37 cellular contexts compared by ENCODE assay signal in genomic region chr10:65843203-65843602, GRCh38.
"Had no signal": no experiment of that assay in that cellular context is flagged by ENCODE, and none has a peak within 500 bp of the region (broad histone marks: within the 10 kb centered on the region; RNA-seq: fewer than 3 reads in every experiment).

No MANE protein-coding gene starts in this region.

- H3K4me3 Mint-ChIP-seq: activated B cell treated with CpG ODN at 0.5 μM for 24 hours; activated CD4-positive, alpha-beta memory T cell treated with anti-CD3 and anti-CD28 coated beads, Interleukin-2, amount 10 ng/mL, durations not matched to agents 7 days and 5 days; activated CD4-positive, alpha-beta T cell treated with anti-CD3 and anti-CD28 coated beads, Interleukin-2, amount 10 ng/mL, durations not matched to agents 7 days and 5 days; activated CD8-positive, alpha-beta T cell treated with anti-CD3 and anti-CD28 coated beads, Interleukin-2, amount 10 ng/mL, durations not matched to agents 7 days and 5 days; activated naive CD4-positive, alpha-beta T cell treated with anti-CD3 and anti-CD28 coated beads, Interleukin-2, amount 10 ng/mL, durations not matched to agents 7 days and 5 days; activated naive CD4-positive, alpha-beta T cell treated with anti-CD3 and anti-CD28 coated beads, Interleukin-2, amount 50 U/mL, for 24 hours; activated naive CD8-positive, alpha-beta T cell; activated naive CD8-positive, alpha-beta T cell treated with anti-CD3 and anti-CD28 coated beads, Interleukin-2, amount 10 ng/mL, durations not matched to agents 7 days and 5 days; activated naive CD8-positive, alpha-beta T cell treated with anti-CD3 and anti-CD28 coated beads, Interleukin-2, amount 50 U/mL, for 24 hours; activated T-cell treated with anti-CD3 and anti-CD28 coated beads, Interleukin-2, amount 50 U/mL, for 24 hours; brain; central memory CD8-positive, alpha-beta T cell; T-helper 1 cell treated with Interleukin-12 subunit alpha and Interleukin-12 subunit beta and Interleukin-4 antibody, amounts not matched to agents 30 μg/mL and 1 μg/mL, for 36 hours; T-helper 2 cell treated with Interferon-gamma antibody and Interleukin-4, amounts not matched to agents 5 μg/mL and 100 μg/mL, for 36 hours had no signal

- H3K4me3 ChIP-seq: ascending aorta, cardiac muscle cell had no signal

- H3K27ac Mint-ChIP-seq: activated B cell treated with CpG ODN at 0.5 μM for 24 hours; activated CD4-positive, alpha-beta memory T cell treated with anti-CD3 and anti-CD28 coated beads, Interleukin-2, amount 10 ng/mL, durations not matched to agents 7 days and 5 days; activated CD4-positive, alpha-beta T cell treated with anti-CD3 and anti-CD28 coated beads, Interleukin-2, amount 10 ng/mL, durations not matched to agents 7 days and 5 days; activated CD8-positive, alpha-beta T cell treated with anti-CD3 and anti-CD28 coated beads, Interleukin-2, amount 10 ng/mL, durations not matched to agents 7 days and 5 days; activated naive CD4-positive, alpha-beta T cell treated with anti-CD3 and anti-CD28 coated beads, Interleukin-2, amount 10 ng/mL, durations not matched to agents 7 days and 5 days; activated naive CD4-positive, alpha-beta T cell treated with anti-CD3 and anti-CD28 coated beads, Interleukin-2, amount 50 U/mL, for 24 hours; activated naive CD8-positive, alpha-beta T cell; activated naive CD8-positive, alpha-beta T cell treated with anti-CD3 and anti-CD28 coated beads, Interleukin-2, amount 10 ng/mL, durations not matched to agents 7 days and 5 days; activated naive CD8-positive, alpha-beta T cell treated with anti-CD3 and anti-CD28 coated beads, Interleukin-2, amount 50 U/mL, for 24 hours; activated T-cell treated with anti-CD3 and anti-CD28 coated beads, Interleukin-2, amount 50 U/mL, for 24 hours; activated T-helper 2 cell treated with anti-CD3 and anti-CD28 coated beads, Interferon-gamma antibody, Interleukin-2, Interleukin-4, amounts not matched to agents 10 μg/mL and 5 μg/mL and 100 μg/mL, durations not matched to agents 14 hours and 24 hours and 36 hours; brain; T-helper 1 cell treated with Interleukin-12 subunit alpha and Interleukin-12 subunit beta and Interleukin-4 antibody, amounts not matched to agents 30 μg/mL and 1 μg/mL, for 36 hours; T-helper 2 cell treated with Interferon-gamma antibody and Interleukin-4, amounts not matched to agents 5 μg/mL and 100 μg/mL, for 36 hours had no signal

- H3K36me3 Mint-ChIP-seq: activated naive CD4-positive, alpha-beta T cell treated with anti-CD3 and anti-CD28 coated beads, Interleukin-2, amount 10 ng/mL, durations not matched to agents 7 days and 5 days; activated naive CD4-positive, alpha-beta T cell treated with anti-CD3 and anti-CD28 coated beads, Interleukin-2, amount 50 U/mL, for 24 hours; activated naive CD8-positive, alpha-beta T cell; activated naive CD8-positive, alpha-beta T cell treated with anti-CD3 and anti-CD28 coated beads, Interleukin-2, amount 10 ng/mL, durations not matched to agents 7 days and 5 days; brain had no signal

- H3K9me3 ChIP-seq: ascending aorta had no signal

- H3K4me1 ChIP-seq: ascending aorta had no signal

- H3K36me3 ChIP-seq: ascending aorta, cardiac muscle cell had no signal

- H3K4me1 Mint-ChIP-seq: activated B cell treated with CpG ODN at 0.5 μM for 24 hours; activated CD4-positive, alpha-beta memory T cell treated with anti-CD3 and anti-CD28 coated beads, Interleukin-2, amount 10 ng/mL, durations not matched to agents 7 days and 5 days; activated CD4-positive, alpha-beta T cell treated with anti-CD3 and anti-CD28 coated beads, Interleukin-2, amount 10 ng/mL, durations not matched to agents 7 days and 5 days; activated naive CD4-positive, alpha-beta T cell treated with anti-CD3 and anti-CD28 coated beads, Interleukin-2, amount 10 ng/mL, durations not matched to agents 7 days and 5 days; activated naive CD4-positive, alpha-beta T cell treated with anti-CD3 and anti-CD28 coated beads, Interleukin-2, amount 50 U/mL, for 24 hours; activated naive CD8-positive, alpha-beta T cell treated with anti-CD3 and anti-CD28 coated beads, Interleukin-2, amount 10 ng/mL, durations not matched to agents 7 days and 5 days; activated naive CD8-positive, alpha-beta T cell treated with anti-CD3 and anti-CD28 coated beads, Interleukin-2, amount 50 U/mL, for 24 hours; brain; central memory CD8-positive, alpha-beta T cell had no signal

- H3K27me3 Mint-ChIP-seq: activated B cell treated with CpG ODN at 0.5 μM for 24 hours; activated CD4-positive, alpha-beta memory T cell treated with anti-CD3 and anti-CD28 coated beads, Interleukin-2, amount 10 ng/mL, durations not matched to agents 7 days and 5 days; activated CD4-positive, alpha-beta T cell treated with anti-CD3 and anti-CD28 coated beads, Interleukin-2, amount 10 ng/mL, durations not matched to agents 7 days and 5 days; activated naive CD4-positive, alpha-beta T cell treated with anti-CD3 and anti-CD28 coated beads, Interleukin-2, amount 10 ng/mL, durations not matched to agents 7 days and 5 days; activated naive CD4-positive, alpha-beta T cell treated with anti-CD3 and anti-CD28 coated beads, Interleukin-2, amount 50 U/mL, for 24 hours; activated naive CD8-positive, alpha-beta T cell; activated naive CD8-positive, alpha-beta T cell treated with anti-CD3 and anti-CD28 coated beads, Interleukin-2, amount 10 ng/mL, durations not matched to agents 7 days and 5 days; activated naive CD8-positive, alpha-beta T cell treated with anti-CD3 and anti-CD28 coated beads, Interleukin-2, amount 50 U/mL, for 24 hours; activated T-cell treated with anti-CD3 and anti-CD28 coated beads, Interleukin-2, amount 50 U/mL, for 24 hours; central memory CD8-positive, alpha-beta T cell had no signal

- FAIRE-seq: bronchial epithelial cell, TTC549 had no signal

- H3K9me3 Mint-ChIP-seq: activated naive CD4-positive, alpha-beta T cell treated with anti-CD3 and anti-CD28 coated beads, Interleukin-2, amount 50 U/mL, for 24 hours; activated naive CD8-positive, alpha-beta T cell treated with anti-CD3 and anti-CD28 coated beads, Interleukin-2, amount 10 ng/mL, durations not matched to agents 7 days and 5 days; brain had no signal

- H3K27ac ChIP-seq: ascending aorta, cardiac muscle cell, VCaP had no signal

- ATAC-seq: activated CD8-positive, alpha-beta T cell treated with anti-CD3 and anti-CD28 coated beads, Interleukin-2, amount 10 ng/mL, durations not matched to agents 7 days and 5 days; activated naive CD8-positive, alpha-beta T cell treated with anti-CD3 and anti-CD28 coated beads, Interleukin-2, amount 50 U/mL, for 24 hours had no signal

- H3K27me3 ChIP-seq: ascending aorta, cardiac muscle cell had no signal

- DNase-seq: activated B cell treated with CpG ODN at 0.5 μM for 24 hours; activated CD4-positive, alpha-beta memory T cell treated with anti-CD3 and anti-CD28 coated beads, Interleukin-2, amount 10 ng/mL, durations not matched to agents 7 days and 5 days; activated CD4-positive, alpha-beta T cell treated with anti-CD3 and anti-CD28 coated beads for 4 hours; activated CD4-positive, alpha-beta T cell treated with anti-CD3 and anti-CD28 coated beads, Interleukin-2, amount 10 ng/mL, durations not matched to agents 7 days and 5 days; activated CD4-positive, alpha-beta T cell treated with anti-CD3 and anti-CD28 coated beads, Interleukin-2, amount 50 U/mL, for 48 hours; activated CD4-positive, CD25-positive, alpha-beta regulatory T cell treated with anti-CD3 and anti-CD28 coated beads, Interleukin-2, amount 50 U/mL, for 72 hours; activated CD8-positive, alpha-beta memory T cell treated with anti-CD3 and anti-CD28 coated beads for 24 hours; activated CD8-positive, alpha-beta memory T cell treated with anti-CD3 and anti-CD28 coated beads, Interleukin-2, amount 50 U/mL, for 4 hours; activated CD8-positive, alpha-beta T cell treated with anti-CD3 and anti-CD28 coated beads, Interleukin-2, amount 10 ng/mL, durations not matched to agents 7 days and 5 days; activated effector memory CD4-positive, alpha-beta T cell treated with Interleukin-2 at 50 U/mL for 16 hours; activated gamma-delta T cell; activated naive CD4-positive, alpha-beta T cell treated with anti-CD3 and anti-CD28 coated beads, Interleukin-2, amount 10 ng/mL, durations not matched to agents 7 days and 5 days; activated naive CD4-positive, alpha-beta T cell treated with Interleukin-2 at 50 U/mL for 16 hours; activated naive CD8-positive, alpha-beta T cell treated with anti-CD3 and anti-CD28 coated beads, Interleukin-2, amount 10 ng/mL, durations not matched to agents 7 days and 5 days; activated naive CD8-positive, alpha-beta T cell treated with anti-CD3 and anti-CD28 coated beads, Interleukin-2, amount 50 U/mL, for 24 hours; activated T-cell treated with anti-CD3 and anti-CD28 coated beads for 4 hours; activated T-cell treated with anti-CD3 and anti-CD28 coated beads, Interleukin-2, amount 50 U/mL, for 24 hours; activated T-cell treated with anti-CD3 and anti-CD28 coated beads, Interleukin-2, amount 50 U/mL, for 48 hours; amygdala; anterior cingulate cortex; caudate nucleus; cerebellar nuclear complex; T-helper 1 cell; T-helper 2 cell; T-helper 9 cell had no signal
